Comparison of ENCODE assay signal across 15 cellular contexts in genomic region chr1:161074676-161075368, GRCh38. TPM values are rescaled to one million over a fixed set of nuclear protein-coding genes. Genes with fewer than 3 reads are reported as not detected.
DNase-seq lines count a peak whose midpoint lies in the region; FAIRE-seq and TF ChIP-seq lines count a peak whose summit lies in the region.
"Had no signal": no experiment of that assay in that cellular context is flagged by ENCODE, and none has a peak within 500 bp of the region (broad histone marks: within the 10 kb centered on the region; RNA-seq: fewer than 3 reads in every experiment).

No MANE protein-coding gene starts in this region.

- peaks cover 1% of the 10 kb centered on the region for H3K9me3 Mint-ChIP-seq in activated naive CD4-positive, alpha-beta T cell treated with anti-CD3 and anti-CD28 coated beads for 36 hours

- intact Hi-C loops in activated naive CD4-positive, alpha-beta T cell treated with anti-CD3 and anti-CD28 coated beads for 36 hours (cut with micrococcal nuclease) = no loop called here
- intact Hi-C loops in A673 (cut with micrococcal nuclease; ENCODE audit: unreplicated experiment) = no loop called here

- peak overlapping the region; percentile 54 for H3K27ac Mint-ChIP-seq in activated naive CD4-positive, alpha-beta T cell treated with anti-CD3 and anti-CD28 coated beads for 36 hours
- H3K27ac Mint-ChIP-seq: activated naive CD8-positive, alpha-beta T cell had no signal

- H3K9me3 ChIP-seq in A673 (ENCODE audit: low read depth, low read length, poor library complexity, severe bottlenecking) = no peaks in the 10 kb centered on the region
- H3K9me3 ChIP-seq: ovary had no signal

- no peaks in the 10 kb centered on the region for H3K27me3 ChIP-seq in A673 (replicated peaks; ENCODE audit: insufficient read depth, low read depth, low read length, poor library complexity)
- H3K27me3 ChIP-seq: ovary had no signal

- no peaks in the 10 kb centered on the region for H3K36me3 Mint-ChIP-seq in activated naive CD4-positive, alpha-beta T cell treated with anti-CD3 and anti-CD28 coated beads for 36 hours (ENCODE audit: low read depth)
- H3K36me3 Mint-ChIP-seq: activated naive CD8-positive, alpha-beta T cell had no signal

- FAIRE-seq in urothelium cell line (lab: Jason Lieb, UNC) = no peak

- no peak for TF ChIP-seq CTCF in A673 (conservative IDR thresholded peaks at IDR 0.05; ENCODE audit: low read depth, low read length)

- POLR2A ChIA-PET in A673 (lab: Charles Lee; ENCODE audit: low non-redundant PET) = no interaction called here

- peaks cover 22% of the 10 kb centered on the region for H3K4me1 Mint-ChIP-seq in activated naive CD4-positive, alpha-beta T cell treated with anti-CD3 and anti-CD28 coated beads for 36 hours (ENCODE audit: low read depth)

- no peaks in the 10 kb centered on the region for H3K4me1 ChIP-seq in A673 (ENCODE audit: insufficient read depth, low read length, poor library complexity, severe bottlenecking)

- no TSS peak for BruUV-seq in A673 (replicated peaks; lab: Mats Ljungman, UMichigan)

- H3K27ac ChIP-seq in epithelial cell of prostate (peak overlapping the region; percentile 95), A673 (ENCODE audit: low read depth, low read length, poor library complexity, severe bottlenecking) (no peak overlapping the region)
- H3K27ac ChIP-seq: ovary had no signal

- DNase-seq in activated naive CD4-positive, alpha-beta T cell treated with anti-CD3 and anti-CD28 coated beads for 36 hours = no peak
- DNase-seq in activated naive CD4-positive, alpha-beta T cell treated with Interleukin-2 at 50 U/mL for 16 hours = no peak
- DNase-seq in epithelial cell of prostate (ENCODE audit: low read depth, low spot score) (peak; percentile 96), urothelium cell line (ENCODE audit: low spot score) (peak; percentile 76), NK-92 (lab: John Stamatoyannopoulos, UW; ENCODE audit: unreplicated experiment) (no peak), A673 (ENCODE audit: low spot score) (no peak)
- DNase-seq: Karpas-422; NCI-H226; ovary; stimulated activated CD4-positive, alpha-beta T cell treated with anti-CD3 and anti-CD28 coated beads, Interleukin-15, amount 100 ng/mL, for 24 hours; stimulated activated CD8-positive, alpha-beta memory T cell treated with anti-CD3 and anti-CD28 coated beads, Interleukin-4, amount 100 ng/mL, for 48 hours had no signal

- CTCF ChIA-PET in activated naive CD4-positive, alpha-beta T cell treated with anti-CD3 and anti-CD28 coated beads for 36 hours (lab: Charles Lee) = interaction anchor here (8.9 kb wide), 1 partner anchor 22 kb away, joined by 221 read pairs; the partner anchor contains the start of gene KLHDC9
- CTCF ChIA-PET in A673 (lab: Charles Lee) = no interaction called here

- no peaks in the 10 kb centered on the region for H3K27me3 Mint-ChIP-seq in activated naive CD4-positive, alpha-beta T cell treated with anti-CD3 and anti-CD28 coated beads for 36 hours (ENCODE audit: low read depth)
- H3K27me3 Mint-ChIP-seq: activated naive CD8-positive, alpha-beta T cell had no signal

- H3K36me3 ChIP-seq in A673 (ENCODE audit: insufficient read depth, low read length, poor library complexity, severe bottlenecking) = no peaks in the 10 kb centered on the region
- H3K36me3 ChIP-seq: ovary had no signal

- H3K4me3 ChIP-seq in A673 (ENCODE audit: low read depth, low read length, poor library complexity, severe bottlenecking) = no peak overlapping the region
- H3K4me3 ChIP-seq: ovary had no signal

- no peak overlapping the region for H3K4me3 Mint-ChIP-seq in activated naive CD4-positive, alpha-beta T cell treated with anti-CD3 and anti-CD28 coated beads for 36 hours
- H3K4me3 Mint-ChIP-seq: activated naive CD8-positive, alpha-beta T cell had no signal

RNA-seq across cellular contexts. Expression of gene ARHGAP30, which starts 5.1 kb away (rescaled TPM):
- total RNA-seq in activated naive CD4-positive, alpha-beta T cell treated with anti-CD3 and anti-CD28 coated beads for 36 hours = 100 to 1,000 TPM; 104 to 106 TPM
- not detected in 2 replicates for total RNA-seq in A673 (2021)
- total RNA-seq: chondrocyte, lung microvascular endothelial cell had no signal

RNA-seq across cellular contexts. Expression of gene NECTIN4, which starts 14.5 kb away (rescaled TPM):
- not detected for total RNA-seq in activated naive CD4-positive, alpha-beta T cell treated with anti-CD3 and anti-CD28 coated beads for 36 hours
- not detected in 2 replicates for total RNA-seq in A673 (2021)
- total RNA-seq: lung microvascular endothelial cell, Right ventricle myocardium inferior had no signal

RNA-seq across cellular contexts. Expression of gene KLHDC9, which starts 23.3 kb away (rescaled TPM):
- total RNA-seq in activated naive CD4-positive, alpha-beta T cell treated with anti-CD3 and anti-CD28 coated beads for 36 hours = under 1 TPM; 0.33 to 0.57 TPM
- 1.7 and 4.8 TPM in 2 replicates for total RNA-seq in A673 (2021)

RNA-seq across cellular contexts. Expression of gene USF1, which starts 29.0 kb away (rescaled TPM):
- 10 to 100 TPM; 43.7 to 44.2 TPM for total RNA-seq in activated naive CD4-positive, alpha-beta T cell treated with anti-CD3 and anti-CD28 coated beads for 36 hours
- 54.5 and 57.9 TPM in 2 replicates for total RNA-seq in A673 (2021)

RNA-seq across cellular contexts. Expression of gene TSTD1, which starts 36.1 kb away (rescaled TPM):
- total RNA-seq in activated naive CD4-positive, alpha-beta T cell treated with anti-CD3 and anti-CD28 coated beads for 36 hours = 10 to 100 TPM; 50.3 to 51.5 TPM
- 1.2 and 1.3 TPM in 2 replicates for total RNA-seq in A673 (2021)
- total RNA-seq: chondrocyte had no signal

Comparison
In these comparisons a context has a peak if more than half of its experiments do, and no peak if none do; other contexts are left out.
1. DNase-seq: peak in epithelial cell of prostate (single experiment) and urothelium cell line (single experiment); none in activated naive CD4-positive, alpha-beta T cell treated with anti-CD3 and anti-CD28 coated beads for 36 hours (single experiment), activated naive CD4-positive, alpha-beta T cell treated with Interleukin-2 at 50 U/mL for 16 hours (single experiment), NK-92 (single experiment) and A673 (single experiment).
2. RNA of gene ARHGAP30, which starts 5.1 kb away (total RNA-seq): 104 to 106 TPM in activated naive CD4-positive, alpha-beta T cell treated with anti-CD3 and anti-CD28 coated beads for 36 hours; not detected in A673; every median in the first group is over 100 times any median in the second.